In the genomic region with DNA sequence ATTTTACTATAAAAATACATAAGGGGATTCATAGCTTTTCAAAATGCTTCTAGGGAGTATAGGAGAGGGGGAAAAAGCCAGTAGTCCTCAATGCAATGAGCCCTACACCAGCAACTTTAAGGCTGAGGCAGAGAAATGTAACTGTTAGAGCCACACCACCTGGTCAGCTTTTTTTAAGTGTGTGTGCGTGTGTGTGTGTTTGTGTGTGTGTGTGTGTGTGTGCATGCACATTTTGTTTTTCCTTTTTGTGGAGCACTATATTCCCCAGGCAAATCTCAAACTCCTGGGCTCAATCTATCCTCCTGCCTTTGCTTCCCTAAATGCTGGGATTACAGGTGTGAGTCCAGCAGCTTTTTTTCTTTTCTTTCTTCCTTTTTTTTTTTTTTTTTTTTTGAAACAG, we compare ENCODE assay signal across 7 cellular contexts. TPM values are rescaled to one million over a fixed set of nuclear protein-coding genes. Genes with fewer than 3 reads are reported as not detected.
"Had no signal": no experiment of that assay in that cellular context is flagged by ENCODE, and none has a peak within 500 bp of the region (broad histone marks: within the 10 kb centered on the region; RNA-seq: fewer than 3 reads in every experiment).

No MANE protein-coding gene starts in this region.

- DNase-seq: GM23248, GOT3, H7, IMR-90, KG1 had no signal

- ATAC-seq: HCT116, K562 had no signal

RNA-seq across cellular contexts. Expression of gene MEIOC, which starts 2.3 kb away (rescaled TPM):
- total RNA-seq: GM23248 had no signal
